ENCODE assay signal across 8 cellular contexts in the genomic region with DNA sequence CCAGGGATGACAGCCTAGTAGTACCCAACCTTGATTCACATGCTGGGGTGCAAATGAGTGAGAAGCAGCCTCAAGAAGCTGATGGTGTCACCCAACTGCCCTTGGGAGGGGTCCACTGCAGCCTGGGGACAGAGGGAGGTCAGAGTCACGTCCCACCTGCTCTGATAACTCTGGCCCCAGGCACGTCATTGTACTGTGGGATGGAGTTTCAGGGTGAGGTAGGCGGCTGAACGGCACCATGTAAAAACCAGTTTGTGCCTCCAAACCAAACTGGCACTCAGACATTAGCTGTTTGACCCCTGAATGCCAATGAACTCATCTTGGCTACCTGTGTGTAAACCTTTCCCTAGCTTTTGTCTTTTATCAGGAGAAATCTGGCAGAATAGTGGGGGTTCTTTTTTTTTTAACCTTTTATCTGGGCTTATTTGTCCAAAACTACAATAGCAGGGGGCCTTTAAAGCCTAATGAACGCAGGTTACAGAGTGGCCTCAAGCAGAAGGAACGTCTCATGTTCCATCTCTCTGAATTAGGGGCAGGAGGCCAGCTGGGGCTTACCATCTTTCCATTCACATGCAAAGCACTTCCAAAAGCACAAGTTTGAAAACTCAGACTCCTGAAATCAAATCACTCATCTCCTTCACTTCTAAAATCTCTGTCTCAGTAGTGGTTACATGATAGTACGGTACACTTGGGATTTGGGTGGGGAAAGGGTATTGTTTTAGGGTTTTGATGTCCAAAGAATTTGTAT.
A peak's percentile ranks its signal among the peaks of the same experiment; 100 is the strongest.
DNase-seq lines count a peak whose midpoint lies in the region; ATAC-seq and TF ChIP-seq lines count a peak whose summit lies in the region.

No MANE protein-coding gene starts in this region.

- H3K4me3 Mint-ChIP-seq in activated B cell treated with CpG ODN at 0.5 μM for 24 hours, result peak overlapping the region; percentile 72

- peaks cover 3% of the 10 kb centered on the region for H3K79me1 ChIP-seq in mesenchymal stem cell (replicated peaks; ENCODE audit: low read length, poor library complexity, severe bottlenecking)

- peak overlapping the region; percentile 99 for H4K91ac ChIP-seq in mesenchymal stem cell (ENCODE audit: low read length)

- peak overlapping the region; percentile 77 to 94 for H3K4ac ChIP-seq in mesenchymal stem cell (ENCODE audit: low read depth in 1 of 2, low read length in 2 of 2)

- H3K9me3 Mint-ChIP-seq in activated B cell treated with CpG ODN at 0.5 μM for 24 hours, result peaks cover 3% of the 10 kb centered on the region

- H2BK5ac ChIP-seq in mesenchymal stem cell (ENCODE audit: low read depth, low read length, poor library complexity, severe bottlenecking), result no peak overlapping the region

- no peaks in the 10 kb centered on the region for H3K27me3 ChIP-seq in mesenchymal stem cell (ENCODE audit: control insufficient read depth in 1 of 2, insufficient read depth in 1 of 2, low read length in 2 of 2)

- CTCF ChIA-PET in activated B cell treated with CpG ODN at 0.5 μM for 24 hours (lab: Charles Lee) (interaction anchor here (1.5 to 1.6 kb wide), 2 partner anchors 54 to 121 kb away, joined by 3 to 4 read pairs; no protein-coding TSS in a partner anchor), HEK293T (lab: Yijun Ruan, JAX) (no interaction called here)

- intact Hi-C loops in activated B cell treated with CpG ODN at 0.5 μM for 24 hours (cut with micrococcal nuclease), result loop anchor here (1.0 to 10.0 kb wide), 7 partner anchors 9 to 470 kb away; partner anchors contain the start of gene IRF2

- peak overlapping the region in 1 of 2 experiments; percentile 66 for H3K4me3 ChIP-seq in mesenchymal stem cell (ENCODE audit: insufficient read depth in 1 of 2, low read depth in 1 of 2, low read length in 2 of 2)

- peak overlapping the region; percentile 96 to 100 for H2BK12ac ChIP-seq in mesenchymal stem cell (ENCODE audit: low read length in 2 of 2)

- H3K14ac ChIP-seq in mesenchymal stem cell (ENCODE audit: low read length in 2 of 2), result peak overlapping the region in 1 of 2 experiments; percentile 98

- peak overlapping the region; percentile 84 for H3K27ac Mint-ChIP-seq in activated B cell treated with CpG ODN at 0.5 μM for 24 hours

- H3K27me3 Mint-ChIP-seq in activated B cell treated with CpG ODN at 0.5 μM for 24 hours, result no peaks in the 10 kb centered on the region

- peaks cover 84% of the 10 kb centered on the region for H3K4me1 Mint-ChIP-seq in activated B cell treated with CpG ODN at 0.5 μM for 24 hours

- peaks cover 21% of the 10 kb centered on the region for H3K4me1 ChIP-seq in mesenchymal stem cell (ENCODE audit: control insufficient read depth, insufficient read depth, low read depth, low read length)

- ATAC-seq in GM18909 (IDR thresholded peaks at IDR 0.05; ENCODE audit: poor library complexity, unreplicated experiment), result peak; percentile 43
- ATAC-seq in HG02885 (IDR thresholded peaks at IDR 0.05; ENCODE audit: poor library complexity, unreplicated experiment), result peak; percentile 29
- ATAC-seq in activated B cell treated with CpG ODN at 0.5 μM for 24 hours (ENCODE audit: low read depth), result no peak

- peak overlapping the region; percentile 91 for H3K27ac ChIP-seq in mesenchymal stem cell (ENCODE audit: low read length, poor library complexity, severe bottlenecking)

- POLR2A ChIA-PET in activated B cell treated with CpG ODN at 0.5 μM for 24 hours (lab: Charles Lee) (interaction anchor here (0.8 to 5.1 kb wide), 14 partner anchors 9 to 122 kb away, joined by 3 to 43 read pairs (median 4); partner anchors contain the start of gene IRF2), HEK293T (lab: Yijun Ruan, JAX) (interaction anchor here (1.0 kb wide), 1 partner anchor 41 kb away, joined by 3 read pairs; no protein-coding TSS in a partner anchor)

- H3K4me2 ChIP-seq in mesenchymal stem cell (ENCODE audit: low read length, poor library complexity, severe bottlenecking), result peak overlapping the region; percentile 48

- H2BK120ac ChIP-seq in mesenchymal stem cell (ENCODE audit: low read depth, low read length), result peak overlapping the region; percentile 94

- no peak for DNase-seq in activated B cell treated with CpG ODN at 0.5 μM for 24 hours
- DNase-seq in mesenchymal stem cell, result no peak
- no peak for DNase-seq in NCI-H2171 treated with DMSO at 0.1 percent for 48 hours (lab: John Stamatoyannopoulos, UW)
- DNase-seq in HEK293T (ENCODE audit: extremely low spot score), result no peak
- no peak for DNase-seq in NCI-H748 treated with DMSO at 0.1 percent for 48 hours (lab: John Stamatoyannopoulos, UW)
- DNase-seq in A172 (ENCODE audit: low spot score), result no peak

- H2BK15ac ChIP-seq in mesenchymal stem cell (ENCODE audit: low read depth, poor library complexity, severe bottlenecking), result peak overlapping the region; percentile 90

- H2AK5ac ChIP-seq in mesenchymal stem cell (ENCODE audit: low read length, severe bottlenecking), result peak overlapping the region; percentile 94

- no peaks in the 10 kb centered on the region for H3K9me3 ChIP-seq in mesenchymal stem cell (ENCODE audit: control insufficient read depth, low read length)

- WGBS in mesenchymal stem cell, result 69% methylated on average over 6 of the region's 7 CpGs

- peak overlapping the region; percentile 81 for H3K9ac ChIP-seq in mesenchymal stem cell (ENCODE audit: low read length)

- peaks cover 24 to 47% of the 10 kb centered on the region in 2 experiments for H3K36me3 ChIP-seq in mesenchymal stem cell (ENCODE audit: control insufficient read depth in 1 of 2, insufficient read depth in 2 of 2, low read depth in 1 of 2, low read length in 2 of 2)

- peak overlapping the region; percentile 87 to 98 for H3K18ac ChIP-seq in mesenchymal stem cell (ENCODE audit: low read depth in 1 of 2, low read length in 2 of 2)

- no peak for TF ChIP-seq CTCF in activated B cell treated with CpG ODN at 0.5 μM for 24 hours (IDR thresholded peaks at IDR 0.05)

- no peak overlapping the region for H2AFZ ChIP-seq in mesenchymal stem cell (ENCODE audit: low read depth, low read length)

- peak overlapping the region; percentile 96 for H4K8ac ChIP-seq in mesenchymal stem cell (ENCODE audit: low read length)

- peaks cover 36% of the 10 kb centered on the region for H3K36me3 Mint-ChIP-seq in activated B cell treated with CpG ODN at 0.5 μM for 24 hours (ENCODE audit: low read depth)

- H3K23ac ChIP-seq in mesenchymal stem cell (ENCODE audit: low read length in 2 of 2), result peak overlapping the region in 1 of 2 experiments; percentile 78

TF ChIP-seq in HEK293T, 16 proteins besides CTCF, POLR2A, EP300 and RAD21:
- no peak for TF ChIP-seq NFRKB (IDR thresholded peaks at IDR 0.05)
- TF ChIP-seq FOXM1 (IDR thresholded peaks at IDR 0.05; ENCODE audit: borderline replicate concordance), result no peak
- TF ChIP-seq L3MBTL2 (conservative IDR thresholded peaks at IDR 0.05), result no peak
- TF ChIP-seq SUZ12 (IDR thresholded peaks at IDR 0.05), result no peak
- no peak for TF ChIP-seq ARNT (IDR thresholded peaks at IDR 0.05)
- no peak for TF ChIP-seq CTBP1 (IDR thresholded peaks at IDR 0.05; ENCODE audit: borderline replicate concordance)
- no peak for TF ChIP-seq TARDBP (IDR thresholded peaks at IDR 0.05)
- no peak for TF ChIP-seq ZNF384 (IDR thresholded peaks at IDR 0.05)
- TF ChIP-seq BHLHE40 (IDR thresholded peaks at IDR 0.05; ENCODE audit: borderline replicate concordance), result no peak
